ENCODE assay signal across 14 cellular contexts in the genomic region with DNA sequence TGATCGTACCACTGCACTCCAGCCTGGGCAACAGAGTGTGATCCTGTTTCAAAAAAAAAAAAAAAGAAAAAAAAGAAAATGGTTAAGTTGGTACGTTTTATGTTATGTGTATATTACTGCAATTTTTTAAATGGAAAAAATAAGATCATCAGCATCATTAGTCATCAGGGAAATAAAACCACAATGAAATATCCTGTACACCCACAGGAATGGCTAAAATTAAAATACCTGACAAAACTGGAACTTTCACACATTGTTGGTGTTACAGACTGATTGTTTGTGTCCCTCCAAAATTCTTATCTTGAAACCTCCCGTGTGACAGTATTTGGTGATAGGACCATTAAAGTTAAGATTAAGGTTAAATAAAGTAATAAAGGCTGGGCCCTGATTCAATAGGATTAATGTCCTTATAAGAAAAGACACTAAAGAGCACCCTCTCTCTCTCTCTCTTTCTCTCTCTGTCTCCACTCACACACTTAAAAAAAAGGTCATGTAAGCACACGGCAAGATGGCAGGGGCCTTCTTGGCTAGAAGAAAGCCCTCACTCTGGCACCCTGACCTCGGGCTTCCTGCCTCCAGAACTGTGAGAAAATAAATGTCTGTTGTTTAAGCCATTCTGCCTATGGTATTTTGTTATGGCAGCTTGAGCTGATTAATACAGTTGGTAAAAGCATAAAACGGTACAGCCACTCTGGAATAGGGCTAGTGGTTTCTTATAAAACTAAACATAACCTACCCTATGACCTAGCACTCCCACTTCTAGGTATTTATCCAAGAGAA. TPM values are rescaled to one million over a fixed set of nuclear protein-coding genes. Genes with fewer than 3 reads are reported as not detected.
DNase-seq lines count a peak whose midpoint lies in the region; ATAC-seq and TF ChIP-seq lines count a peak whose summit lies in the region.
"Had no signal": no experiment of that assay in that cellular context is flagged by ENCODE, and none has a peak within 500 bp of the region (broad histone marks: within the 10 kb centered on the region; RNA-seq: fewer than 3 reads in every experiment).

No MANE protein-coding gene starts in this region.

- CTCF ChIA-PET in HCT116 (lab: Charles Lee), result no interaction called here

- peak; percentile 44 for DNase-seq in A172 (ENCODE audit: low spot score)
- DNase-seq in HCT116 (ENCODE audit: low read depth, low spot score), result no peak
- DNase-seq in chondrocyte (ENCODE audit: low spot score), result no peak
- DNase-seq in naive thymus-derived CD8-positive, alpha-beta T cell, result no peak
- no peak for DNase-seq in vagina (ENCODE audit: extremely low spot score in 2 of 2)
- no peak for DNase-seq in foreskin keratinocyte
- DNase-seq: BE2C; foreskin melanocyte; naive B cell; NCI-H187; stimulated activated CD4-positive, alpha-beta T cell treated with anti-CD3 and anti-CD28 coated beads, Interleukin-15, amount 100 ng/mL, for 24 hours had no signal

- ATAC-seq in HCT116 (no peak), foreskin keratinocyte (no peak), GM18519 (IDR thresholded peaks at IDR 0.05; ENCODE audit: low FRiP score, unreplicated experiment) (no peak), HG03175 (IDR thresholded peaks at IDR 0.05; ENCODE audit: unreplicated experiment) (no peak)
- no peak for ATAC-seq in naive thymus-derived CD8-positive, alpha-beta T cell

- TF ChIP-seq CTCF in HCT116 (IDR thresholded peaks at IDR 0.05 in 2 of 3, conservative IDR thresholded peaks at IDR 0.05 in 1 of 3; ENCODE audit: borderline replicate concordance in 1 of 3, insufficient read depth in 1 of 3, low read depth in 2 of 3, low read length in 2 of 3) (no peak), chondrocyte (IDR thresholded peaks at IDR 0.05) (no peak), vagina (IDR thresholded peaks at IDR 0.05) (no peak), foreskin keratinocyte (conservative IDR thresholded peaks at IDR 0.05) (no peak)

- H3K79me2 ChIP-seq in HCT116 (ENCODE audit: insufficient read depth, low read length), result no peaks in the 10 kb centered on the region

- TF ChIP-seq RAD21 in HCT116 (IDR thresholded peaks at IDR 0.05; ENCODE audit: low read depth), result no peak

- peaks cover 40% of the 10 kb centered on the region for H3K36me3 Mint-ChIP-seq in chondrocyte (ENCODE audit: low read depth)
- H3K36me3 Mint-ChIP-seq in naive thymus-derived CD8-positive, alpha-beta T cell, result peaks cover 3 to 22% (median 4%) of the 10 kb centered on the region in 3 donors
- H3K36me3 Mint-ChIP-seq: IgD-negative memory B cell had no signal

- no TSS peak for BruUV-seq in HCT116 (replicated peaks; lab: Mats Ljungman, UMichigan)

- TF ChIP-seq POLR2A in HCT116 (IDR thresholded peaks at IDR 0.05; ENCODE audit: borderline replicate concordance, extremely low read depth, insufficient read depth, insufficient read length) (no peak), vagina (IDR thresholded peaks at IDR 0.05) (no peak)

- no peaks in the 10 kb centered on the region for H4K20me1 ChIP-seq in HCT116 (ENCODE audit: insufficient read depth)

- H3K9ac ChIP-seq in HCT116 (ENCODE audit: low read length), result no peak overlapping the region

- H3K4me1 ChIP-seq in HCT116 (ENCODE audit: control insufficient read depth in 1 of 2, insufficient read depth in 2 of 2, low read length in 2 of 2), result peaks cover 6 to 9% of the 10 kb centered on the region in 2 experiments
- H3K4me1 ChIP-seq in vagina, result peaks cover 7% of the 10 kb centered on the region
- H3K4me1 ChIP-seq in foreskin keratinocyte, result no peaks in the 10 kb centered on the region
- H3K4me1 ChIP-seq: BE2C had no signal

- RAD21 ChIA-PET in HCT116 (lab: Charles Lee; ENCODE audit: low non-redundant PET in 1 of 2, low total read pairs in 2 of 2, uncharacterized antibody in 2 of 2, unreplicated experiment in 2 of 2), result no interaction called here

- H3K27ac ChIP-seq in HCT116 (ENCODE audit: low read depth, low read length) (no peak overlapping the region), vagina (no peak overlapping the region), foreskin keratinocyte (no peak overlapping the region)

- H3K27ac Mint-ChIP-seq in chondrocyte (ENCODE audit: unreplicated experiment), result peak overlapping the region; percentile 99
- peak overlapping the region in 6 of 10 donors; percentile 1 to 45 (median 31) for H3K27ac Mint-ChIP-seq in naive thymus-derived CD8-positive, alpha-beta T cell

- peaks cover 13% of the 10 kb centered on the region for H3K9me3 Mint-ChIP-seq in chondrocyte (ENCODE audit: low read depth)
- peaks cover 0 to 15% (median 8%) of the 10 kb centered on the region in 9 donors for H3K9me3 Mint-ChIP-seq in naive thymus-derived CD8-positive, alpha-beta T cell

- peak overlapping the region; percentile 11 for H3K4me3 Mint-ChIP-seq in chondrocyte (ENCODE audit: unreplicated experiment)
- no peak overlapping the region for H3K4me3 Mint-ChIP-seq in naive thymus-derived CD8-positive, alpha-beta T cell
- H3K4me3 Mint-ChIP-seq: IgD-negative memory B cell, naive B cell had no signal

- no peaks in the 10 kb centered on the region for H3K27me3 ChIP-seq in HCT116 (ENCODE audit: insufficient read depth, low read length)
- H3K27me3 ChIP-seq in vagina, result no peaks in the 10 kb centered on the region
- no peaks in the 10 kb centered on the region for H3K27me3 ChIP-seq in foreskin keratinocyte
- H3K27me3 ChIP-seq: BE2C had no signal

- H3K9me3 ChIP-seq in HCT116 (ENCODE audit: control insufficient read depth in 1 of 2, insufficient read depth in 1 of 2, low read depth in 1 of 2, low read length in 2 of 2), result no peaks in the 10 kb centered on the region
- peaks cover 4% of the 10 kb centered on the region for H3K9me3 ChIP-seq in vagina
- H3K9me3 ChIP-seq: BE2C had no signal

- peaks cover 37% of the 10 kb centered on the region for H3K4me1 Mint-ChIP-seq in chondrocyte (ENCODE audit: low read depth)
- peaks cover 15 to 28% (median 21%) of the 10 kb centered on the region in 4 donors for H3K4me1 Mint-ChIP-seq in naive thymus-derived CD8-positive, alpha-beta T cell

- H3K4me2 ChIP-seq in HCT116 (ENCODE audit: low read length), result no peak overlapping the region

- intact Hi-C loops in HCT116 (cut with micrococcal nuclease) (loop anchor here (10.0 kb wide), 1 partner anchor 1006 kb away; no protein-coding TSS in a partner anchor), vagina (cut with DNase I) (no loop called here)

- no peak overlapping the region for H3K4me3 ChIP-seq in HCT116 (replicated peaks in 1 of 2; ENCODE audit: low read depth in 1 of 2, low read length in 2 of 2)
- no peak overlapping the region for H3K4me3 ChIP-seq in vagina

- H3K27me3 Mint-ChIP-seq in chondrocyte (ENCODE audit: low read depth), result no peaks in the 10 kb centered on the region
- no peaks in the 10 kb centered on the region for H3K27me3 Mint-ChIP-seq in naive thymus-derived CD8-positive, alpha-beta T cell
- H3K27me3 Mint-ChIP-seq: naive B cell had no signal

- no peaks in the 10 kb centered on the region for H3K9me2 ChIP-seq in HCT116 (ENCODE audit: insufficient read depth)

- H2AFZ ChIP-seq in HCT116 (ENCODE audit: low read depth, low read length, poor library complexity, severe bottlenecking), result peak overlapping the region; percentile 4

- POLR2A ChIA-PET in HCT116 (lab: Charles Lee), result interaction anchor here (0.7 kb wide), 1 partner anchor 48 kb away, joined by 3 read pairs; a partner anchor contains a TSS
- POLR2A ChIA-PET in naive thymus-derived CD8-positive, alpha-beta T cell (lab: Charles Lee), result no interaction called here

- no peaks in the 10 kb centered on the region for H3K36me3 ChIP-seq in HCT116 (ENCODE audit: control insufficient read depth in 1 of 2, insufficient read depth in 2 of 2, low read length in 2 of 2)
- H3K36me3 ChIP-seq in vagina, result no peaks in the 10 kb centered on the region
- H3K36me3 ChIP-seq: BE2C had no signal

TF ChIP-seq in HCT116, 20 proteins besides CTCF, POLR2A, EP300 and RAD21 (continues in another document):
- TF ChIP-seq, protein P1, sequence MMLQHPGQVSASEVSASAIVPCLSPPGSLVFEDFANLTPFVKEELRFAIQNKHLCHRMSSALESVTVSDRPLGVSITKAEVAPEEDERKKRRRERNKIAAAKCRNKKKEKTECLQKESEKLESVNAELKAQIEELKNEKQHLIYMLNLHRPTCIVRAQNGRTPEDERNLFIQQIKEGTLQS (IDR thresholded peaks at IDR 0.05), result no peak
- TF ChIP-seq CBX3 (IDR thresholded peaks at IDR 0.05; ENCODE audit: low read depth), result no peak
- no peak for TF ChIP-seq JUND (IDR thresholded peaks at IDR 0.05)
- TF ChIP-seq, protein P2, sequence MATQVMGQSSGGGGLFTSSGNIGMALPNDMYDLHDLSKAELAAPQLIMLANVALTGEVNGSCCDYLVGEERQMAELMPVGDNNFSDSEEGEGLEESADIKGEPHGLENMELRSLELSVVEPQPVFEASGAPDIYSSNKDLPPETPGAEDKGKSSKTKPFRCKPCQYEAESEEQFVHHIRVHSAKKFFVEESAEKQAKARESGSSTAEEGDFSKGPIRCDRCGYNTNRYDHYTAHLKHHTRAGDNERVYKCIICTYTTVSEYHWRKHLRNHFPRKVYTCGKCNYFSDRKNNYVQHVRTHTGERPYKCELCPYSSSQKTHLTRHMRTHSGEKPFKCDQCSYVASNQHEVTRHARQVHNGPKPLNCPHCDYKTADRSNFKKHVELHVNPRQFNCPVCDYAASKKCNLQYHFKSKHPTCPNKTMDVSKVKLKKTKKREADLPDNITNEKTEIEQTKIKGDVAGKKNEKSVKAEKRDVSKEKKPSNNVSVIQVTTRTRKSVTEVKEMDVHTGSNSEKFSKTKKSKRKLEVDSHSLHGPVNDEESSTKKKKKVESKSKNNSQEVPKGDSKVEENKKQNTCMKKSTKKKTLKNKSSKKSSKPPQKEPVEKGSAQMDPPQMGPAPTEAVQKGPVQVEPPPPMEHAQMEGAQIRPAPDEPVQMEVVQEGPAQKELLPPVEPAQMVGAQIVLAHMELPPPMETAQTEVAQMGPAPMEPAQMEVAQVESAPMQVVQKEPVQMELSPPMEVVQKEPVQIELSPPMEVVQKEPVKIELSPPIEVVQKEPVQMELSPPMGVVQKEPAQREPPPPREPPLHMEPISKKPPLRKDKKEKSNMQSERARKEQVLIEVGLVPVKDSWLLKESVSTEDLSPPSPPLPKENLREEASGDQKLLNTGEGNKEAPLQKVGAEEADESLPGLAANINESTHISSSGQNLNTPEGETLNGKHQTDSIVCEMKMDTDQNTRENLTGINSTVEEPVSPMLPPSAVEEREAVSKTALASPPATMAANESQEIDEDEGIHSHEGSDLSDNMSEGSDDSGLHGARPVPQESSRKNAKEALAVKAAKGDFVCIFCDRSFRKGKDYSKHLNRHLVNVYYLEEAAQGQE (IDR thresholded peaks at IDR 0.05; ENCODE audit: low read depth), result no peak
- no peak for TF ChIP-seq ZFX (IDR thresholded peaks at IDR 0.05)

RNA-seq across cellular contexts. Expression of a gene that starts 48.4 kb away (rescaled TPM):
- 39.7 and 49.7 TPM in 2 replicates for total RNA-seq in A172 (2014; rRNA removed; shearing (Covaris generic))
- total RNA-seq in HCT116 (2021; ENCODE audit: unreplicated experiment) (304 TPM), chondrocyte (82.5 to 195 TPM (median 180 TPM) in 3 replicates), vagina (1,405 TPM), foreskin keratinocyte (169 and 246 TPM in 2 replicates)
- polyA plus RNA-seq in HCT116 (2012), result 177 and 302 TPM in 2 replicates
- total RNA-seq in naive thymus-derived CD8-positive, alpha-beta T cell, result 100 to 1,000 TPM; 201 to 222 TPM
- polyA plus RNA-seq in naive thymus-derived CD8-positive, alpha-beta T cell, result 100 to 1,000 TPM; 122 to 142 (median 134) TPM
- polyA plus RNA-seq in foreskin keratinocyte, result 108 and 116 TPM in 2 replicates
